Comparison of ENCODE assay signal across 8 cellular contexts in genomic region chr17:80743181-80743771, GRCh38.
DNase-seq lines count a peak whose midpoint lies in the region; ATAC-seq lines count a peak whose summit lies in the region.

No MANE protein-coding gene starts in this region.

- intact Hi-C loops in activated naive CD4-positive, alpha-beta T cell treated with anti-CD3 and anti-CD28 coated beads for 36 hours (cut with micrococcal nuclease), result loop anchor here (2.0 to 5.0 kb wide), 2 partner anchors 18 to 149 kb away; no protein-coding TSS in a partner anchor
- intact Hi-C loops in left colon (cut with DNase I, micrococcal nuclease), result no loop called here

- WGBS in thymus, result 33% methylated on average over 15 of the region's 15 CpGs

- H3K27me3 Mint-ChIP-seq in activated naive CD4-positive, alpha-beta T cell treated with anti-CD3 and anti-CD28 coated beads for 36 hours (ENCODE audit: low read depth), result no peaks in the 10 kb centered on the region
- no peaks in the 10 kb centered on the region for H3K27me3 Mint-ChIP-seq in activated T-cell treated with anti-CD3 and anti-CD28 coated beads, Interleukin-2, amount 50 U/mL, for 72 hours (ENCODE audit: low read depth)
- H3K27me3 Mint-ChIP-seq in natural killer cell treated with Interleukin-12 subunit alpha and Interleukin-12 subunit beta and Interleukin-15 and Interleukin-18, amount 100 ng/mL, for 72 hours, result no peaks in the 10 kb centered on the region

- no peaks in the 10 kb centered on the region for H3K9me3 ChIP-seq in thymus (ENCODE audit: control insufficient read depth)

- peak overlapping the region; percentile 46 for H3K4me3 ChIP-seq in thymus (ENCODE audit: low read length)

- H3K27ac Mint-ChIP-seq in activated naive CD4-positive, alpha-beta T cell treated with anti-CD3 and anti-CD28 coated beads for 36 hours, result peak overlapping the region; percentile 85
- peak overlapping the region; percentile 0 for H3K27ac Mint-ChIP-seq in activated T-cell treated with anti-CD3 and anti-CD28 coated beads, Interleukin-2, amount 50 U/mL, for 72 hours
- H3K27ac Mint-ChIP-seq in natural killer cell treated with Interleukin-12 subunit alpha and Interleukin-12 subunit beta and Interleukin-15 and Interleukin-18, amount 100 ng/mL, for 72 hours, result peak overlapping the region in 1 of 2 donors; percentile 32

- peak; percentile 62 to 66 for ATAC-seq in activated T-cell treated with anti-CD3 and anti-CD28 coated beads, Interleukin-2, amount 50 U/mL, for 72 hours (replicated peaks in 1 of 2)
- ATAC-seq in left colon, result peak; percentile 62
- ATAC-seq in HG02588 (IDR thresholded peaks at IDR 0.05; ENCODE audit: unreplicated experiment), result no peak
- ATAC-seq in GM18909 (IDR thresholded peaks at IDR 0.05; ENCODE audit: poor library complexity, unreplicated experiment), result no peak
- no peak for ATAC-seq in natural killer cell treated with Interleukin-12 subunit alpha and Interleukin-12 subunit beta and Interleukin-15 and Interleukin-18, amount 100 ng/mL, for 72 hours

- H3K9me3 Mint-ChIP-seq in activated naive CD4-positive, alpha-beta T cell treated with anti-CD3 and anti-CD28 coated beads for 36 hours, result peaks cover 4% of the 10 kb centered on the region
- peaks cover 0 to 2% of the 10 kb centered on the region in 2 donors for H3K9me3 Mint-ChIP-seq in activated T-cell treated with anti-CD3 and anti-CD28 coated beads, Interleukin-2, amount 50 U/mL, for 72 hours
- no peaks in the 10 kb centered on the region for H3K9me3 Mint-ChIP-seq in natural killer cell treated with Interleukin-12 subunit alpha and Interleukin-12 subunit beta and Interleukin-15 and Interleukin-18, amount 100 ng/mL, for 72 hours

- peaks cover 23% of the 10 kb centered on the region for H3K4me1 ChIP-seq in thymus (ENCODE audit: control insufficient read depth, insufficient read depth, low read length)

- H3K27me3 ChIP-seq in thymus (ENCODE audit: control insufficient read depth, insufficient read depth), result no peaks in the 10 kb centered on the region

- peak overlapping the region; percentile 89 for H3K27ac ChIP-seq in thymus (ENCODE audit: low read depth)

- CTCF ChIA-PET in activated naive CD4-positive, alpha-beta T cell treated with anti-CD3 and anti-CD28 coated beads for 36 hours (lab: Charles Lee), result interaction anchor here (0.5 to 0.9 kb wide), 2 partner anchors 71 to 168 kb away, joined by 3 read pairs; no protein-coding TSS in a partner anchor

- peaks cover 3% of the 10 kb centered on the region for H3K36me3 ChIP-seq in thymus (ENCODE audit: control insufficient read depth, insufficient read depth)

- peak overlapping the region; percentile 55 for H3K4me3 Mint-ChIP-seq in activated naive CD4-positive, alpha-beta T cell treated with anti-CD3 and anti-CD28 coated beads for 36 hours
- H3K4me3 Mint-ChIP-seq in activated T-cell treated with anti-CD3 and anti-CD28 coated beads, Interleukin-2, amount 50 U/mL, for 72 hours, result peak overlapping the region; percentile 65 to 68
- H3K4me3 Mint-ChIP-seq in natural killer cell treated with Interleukin-12 subunit alpha and Interleukin-12 subunit beta and Interleukin-15 and Interleukin-18, amount 100 ng/mL, for 72 hours, result no peak overlapping the region

- H3K36me3 Mint-ChIP-seq in activated naive CD4-positive, alpha-beta T cell treated with anti-CD3 and anti-CD28 coated beads for 36 hours (ENCODE audit: low read depth), result peaks cover 20% of the 10 kb centered on the region
- peaks cover 6 to 35% of the 10 kb centered on the region in 2 donors for H3K36me3 Mint-ChIP-seq in activated T-cell treated with anti-CD3 and anti-CD28 coated beads, Interleukin-2, amount 50 U/mL, for 72 hours (ENCODE audit: insufficient read depth in 2 of 2)
- peaks cover 15% of the 10 kb centered on the region for H3K36me3 Mint-ChIP-seq in natural killer cell treated with Interleukin-12 subunit alpha and Interleukin-12 subunit beta and Interleukin-15 and Interleukin-18, amount 100 ng/mL, for 72 hours

- DNase-seq in activated naive CD4-positive, alpha-beta T cell treated with anti-CD3 and anti-CD28 coated beads for 36 hours, result peak; percentile 78
- no peak for DNase-seq in activated naive CD4-positive, alpha-beta T cell treated with Interleukin-2 at 50 U/mL for 16 hours
- DNase-seq in activated T-cell treated with anti-CD3 and anti-CD28 coated beads, Interleukin-2, amount 50 U/mL, for 72 hours, result peak in 1 of 2 donors; percentile 49
- DNase-seq in left colon, result no peak
- DNase-seq in natural killer cell treated with Interleukin-12 subunit alpha and Interleukin-12 subunit beta and Interleukin-15 and Interleukin-18, amount 100 ng/mL, for 72 hours (ENCODE audit: low spot score), result no peak

- peaks cover 58% of the 10 kb centered on the region for H3K4me1 Mint-ChIP-seq in activated naive CD4-positive, alpha-beta T cell treated with anti-CD3 and anti-CD28 coated beads for 36 hours (ENCODE audit: low read depth)
- peaks cover 43% of the 10 kb centered on the region for H3K4me1 Mint-ChIP-seq in activated T-cell treated with anti-CD3 and anti-CD28 coated beads, Interleukin-2, amount 50 U/mL, for 72 hours (ENCODE audit: low read depth)
- peaks cover 13 to 22% of the 10 kb centered on the region in 2 donors for H3K4me1 Mint-ChIP-seq in natural killer cell treated with Interleukin-12 subunit alpha and Interleukin-12 subunit beta and Interleukin-15 and Interleukin-18, amount 100 ng/mL, for 72 hours (ENCODE audit: low read depth in 2 of 2)

Comparison
In these comparisons a context has a peak if more than half of its experiments do, and no peak if none do; other contexts are left out.
1. ATAC-seq: peak in activated T-cell treated with anti-CD3 and anti-CD28 coated beads, Interleukin-2, amount 50 U/mL, for 72 hours (2 of 2) and left colon (single experiment); none in HG02588 (single experiment), GM18909 (single experiment) and natural killer cell treated with Interleukin-12 subunit alpha and Interleukin-12 subunit beta and Interleukin-15 and Interleukin-18, amount 100 ng/mL, for 72 hours (0 of 2).